Comparison of ENCODE assay signal across 18 cellular contexts in the genomic region with DNA sequence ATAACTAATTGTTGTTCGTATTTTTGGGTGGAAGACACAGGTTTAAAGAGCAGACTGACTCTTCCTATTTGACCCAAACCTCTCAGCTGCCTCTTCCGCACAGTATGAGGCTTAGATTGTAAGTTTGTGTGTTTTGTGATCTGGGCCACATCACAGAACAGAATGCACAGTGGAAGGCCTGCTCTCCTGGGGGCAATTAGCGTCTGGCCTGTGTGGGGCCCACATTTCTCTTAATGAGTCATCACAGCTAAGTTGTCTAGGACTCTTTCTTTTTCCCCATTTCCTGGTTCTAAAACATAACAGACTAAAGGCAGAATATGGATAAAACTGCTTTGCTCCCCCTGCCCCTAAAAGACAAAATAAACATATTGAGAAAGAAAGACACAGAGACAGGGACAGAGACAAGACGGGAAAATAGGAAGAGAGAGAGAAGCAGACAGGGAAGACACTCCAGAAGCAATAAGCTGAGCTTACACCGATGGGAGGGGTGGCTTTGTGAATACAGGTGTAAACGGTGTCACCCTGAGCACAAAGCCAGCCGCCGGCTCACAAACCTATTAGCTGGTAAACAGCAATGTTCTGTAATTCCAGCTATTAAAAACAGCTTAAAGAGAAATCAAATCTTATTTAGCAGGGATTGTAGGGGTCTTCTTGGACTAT.
A peak's percentile ranks its signal among the peaks of the same experiment; 100 is the strongest.
DNase-seq lines count a peak whose midpoint lies in the region; ATAC-seq, FAIRE-seq and TF ChIP-seq lines count a peak whose summit lies in the region.
"Had no signal": no experiment of that assay in that cellular context is flagged by ENCODE, and none has a peak within 500 bp of the region (broad histone marks: within the 10 kb centered on the region; RNA-seq: fewer than 3 reads in every experiment).

No MANE protein-coding gene starts in this region.

- no peak overlapping the region for H3K9ac ChIP-seq in GM12878 (ENCODE audit: control insufficient read depth, insufficient read depth, low read length)

- no peak overlapping the region for H2AFZ ChIP-seq in GM12878 (ENCODE audit: control insufficient read depth, low read depth, low read length)

- SMC1A ChIA-PET in GM12878 (lab: Charles Lee; ENCODE audit: uncharacterized antibody, unreplicated experiment): no interaction called here

- H3K4me1 Mint-ChIP-seq in activated CD4-positive, alpha-beta T cell treated with anti-CD3 and anti-CD28 coated beads, Interleukin-2, amount 10 ng/mL, durations not matched to agents 24 days and 14 days: no peaks in the 10 kb centered on the region
- H3K4me1 Mint-ChIP-seq: B cell; naive thymus-derived CD8-positive, alpha-beta T cell; stimulated activated naive CD8-positive, alpha-beta T cell treated with anti-CD3 and anti-CD28 coated beads, Interleukin-15, amount 100 ng/mL, for 72 hours had no signal

- ATAC-seq in GM18508 (IDR thresholded peaks at IDR 0.05; ENCODE audit: insufficient read depth, unreplicated experiment): peak; percentile 61
- ATAC-seq in GM21529 (IDR thresholded peaks at IDR 0.05; ENCODE audit: unreplicated experiment): peak; percentile 90
- peak; percentile 89 for ATAC-seq in HG03520 (IDR thresholded peaks at IDR 0.05; ENCODE audit: unreplicated experiment)
- peak; percentile 95 for ATAC-seq in GM12878
- ATAC-seq in GM21576 (IDR thresholded peaks at IDR 0.05; ENCODE audit: unreplicated experiment): no peak
- ATAC-seq: effector memory CD8-positive, alpha-beta T cell; gastroesophageal sphincter; left cardiac atrium; naive thymus-derived CD8-positive, alpha-beta T cell; PC-3; stimulated activated naive CD8-positive, alpha-beta T cell treated with anti-CD3 and anti-CD28 coated beads, Interleukin-15, amount 100 ng/mL, for 72 hours had no signal

- no peaks in the 10 kb centered on the region for H3K79me2 ChIP-seq in GM12878 (ENCODE audit: control insufficient read depth, insufficient read depth, low read length)

- RAD21 ChIA-PET in GM12878 (lab: Charles Lee; ENCODE audit: unreplicated experiment): no interaction called here

- H3K27ac Mint-ChIP-seq in activated CD4-positive, alpha-beta T cell treated with anti-CD3 and anti-CD28 coated beads, Interleukin-2, amount 10 ng/mL, durations not matched to agents 24 days and 14 days: no peak overlapping the region
- H3K27ac Mint-ChIP-seq: B cell; effector memory CD8-positive, alpha-beta T cell; naive thymus-derived CD8-positive, alpha-beta T cell had no signal

- H4K20me1 ChIP-seq in GM12878 (ENCODE audit: control insufficient read depth, insufficient read depth): no peaks in the 10 kb centered on the region

- H3K9me3 ChIP-seq in GM12878 (replicated peaks; ENCODE audit: control insufficient read depth, insufficient read depth, low read length) (no peaks in the 10 kb centered on the region; the same call in 2 of the 3 replicates), spleen (peaks cover 0 to 25% (median 10%) of the 10 kb centered on the region in 8 donors)
- H3K9me3 ChIP-seq: right atrium auricular region had no signal

- POLR2A ChIA-PET in GM12878 (lab: Charles Lee): no interaction called here

- CTCF ChIA-PET in GM12878 (lab: Yijun Ruan, JAX): no interaction called here

- H3K36me3 ChIP-seq in GM12878 (ENCODE audit: control insufficient read depth in 2 of 2, insufficient read depth in 2 of 2, low read length in 1 of 2) (no peaks in the 10 kb centered on the region), spleen (no peaks in the 10 kb centered on the region)
- H3K36me3 ChIP-seq: gastroesophageal sphincter, right atrium auricular region had no signal

- no peak for FAIRE-seq in GM12878 (lab: Jason Lieb, UNC)

- in situ Hi-C loops in GM12878 (cut with MboI): no loop called here

- TF ChIP-seq CTCF in GM12878 (IDR thresholded peaks at IDR 0.05 in 2 of 3, conservative IDR thresholded peaks at IDR 0.05 in 1 of 3; ENCODE audit: control insufficient read depth in 2 of 3, extremely low read depth in 1 of 3, insufficient read depth in 1 of 3, low read depth in 3 of 3, low read length in 3 of 3) (no peak), spleen (IDR thresholded peaks at IDR 0.05 in 8 of 11, conservative IDR thresholded peaks at IDR 0.05 in 3 of 11) (no peak)

- H3K27ac ChIP-seq in GM12878 (ENCODE audit: control insufficient read depth, insufficient read depth) (no peak overlapping the region), spleen (no peak overlapping the region)
- H3K27ac ChIP-seq: gastroesophageal sphincter, right atrium auricular region had no signal

- H3K9me3 Mint-ChIP-seq in activated CD4-positive, alpha-beta T cell treated with anti-CD3 and anti-CD28 coated beads, Interleukin-2, amount 10 ng/mL, durations not matched to agents 24 days and 14 days: no peaks in the 10 kb centered on the region

- H3K4me1 ChIP-seq in GM12878 (ENCODE audit: control insufficient read depth, insufficient read depth, low read length) (no peaks in the 10 kb centered on the region), spleen (no peaks in the 10 kb centered on the region)
- H3K4me1 ChIP-seq: gastroesophageal sphincter, right atrium auricular region had no signal

- TF ChIP-seq RAD21 in GM12878 (IDR thresholded peaks at IDR 0.05; ENCODE audit: insufficient read depth, low read depth, low read length): no peak

- no peak for TF ChIP-seq POLR2A in GM12878 (IDR thresholded peaks at IDR 0.05; ENCODE audit: low read depth, low read length)
- no peak for TF ChIP-seq POLR2A in spleen (IDR thresholded peaks at IDR 0.05)

- H3K27me3 ChIP-seq in GM12878 (replicated peaks in 1 of 2; ENCODE audit: control insufficient read depth in 2 of 2, insufficient read depth in 2 of 2, low read length in 1 of 2): no peaks in the 10 kb centered on the region
- H3K27me3 ChIP-seq in spleen (replicated peaks in 1 of 7): peaks cover 0 to 13% (median 0%) of the 10 kb centered on the region in 7 donors
- H3K27me3 ChIP-seq: right atrium auricular region had no signal

- DNase-seq in GM12878 (ENCODE audit: low read depth, low spot score): peak; percentile 37
- DNase-seq in activated CD4-positive, alpha-beta T cell treated with anti-CD3 and anti-CD28 coated beads, Interleukin-2, amount 10 ng/mL, durations not matched to agents 24 days and 14 days: no peak
- DNase-seq in spleen: no peak
- no peak for DNase-seq in kidney glomerular epithelial cell (lab: John Stamatoyannopoulos, UW)
- DNase-seq: effector memory CD8-positive, alpha-beta T cell; HCEC 1CT; left cardiac atrium; naive thymus-derived CD8-positive, alpha-beta T cell; PC-3; stimulated activated naive CD8-positive, alpha-beta T cell treated with anti-CD3 and anti-CD28 coated beads, Interleukin-15, amount 100 ng/mL, for 72 hours; T-helper 1 cell had no signal

- WGBS in GM12878 (ENCODE audit: insufficient coverage, insufficient replicate concordance, low lambda C conversion rate, missing lambda C conversion rate): 25% methylated on average over 8 of the region's 8 CpGs
- 57 to 65% (median 60%) methylated on average over 8 of the region's 8 CpGs for WGBS in spleen, 5 donors

- H3K36me3 Mint-ChIP-seq in activated CD4-positive, alpha-beta T cell treated with anti-CD3 and anti-CD28 coated beads, Interleukin-2, amount 10 ng/mL, durations not matched to agents 24 days and 14 days (ENCODE audit: low read depth): no peaks in the 10 kb centered on the region
- H3K36me3 Mint-ChIP-seq: naive thymus-derived CD8-positive, alpha-beta T cell had no signal

- no peak overlapping the region; the same call in 1 of the 2 replicates for H3K4me2 ChIP-seq in GM12878 (ENCODE audit: control insufficient read depth, insufficient read depth)

- H3K4me3 ChIP-seq in GM12878: no peak overlapping the region
- H3K4me3 ChIP-seq in spleen: no peak overlapping the region
- H3K4me3 ChIP-seq: gastroesophageal sphincter, right atrium auricular region had no signal

- intact Hi-C loops in GM12878 (cut with micrococcal nuclease; ENCODE audit: unreplicated experiment): no loop called here
- intact Hi-C loops in activated CD4-positive, alpha-beta T cell treated with anti-CD3 and anti-CD28 coated beads, Interleukin-2, amount 10 ng/mL, durations not matched to agents 24 days and 14 days (cut with micrococcal nuclease): no loop called here
- intact Hi-C loops in spleen (cut with DNase I; ENCODE audit: low total_unique reads): no loop called here

- H3K27me3 Mint-ChIP-seq in activated CD4-positive, alpha-beta T cell treated with anti-CD3 and anti-CD28 coated beads, Interleukin-2, amount 10 ng/mL, durations not matched to agents 24 days and 14 days: no peaks in the 10 kb centered on the region
- H3K27me3 Mint-ChIP-seq: B cell; effector memory CD8-positive, alpha-beta T cell had no signal

- H3K4me3 Mint-ChIP-seq in activated CD4-positive, alpha-beta T cell treated with anti-CD3 and anti-CD28 coated beads, Interleukin-2, amount 10 ng/mL, durations not matched to agents 24 days and 14 days: no peak overlapping the region
- H3K4me3 Mint-ChIP-seq: B cell; effector memory CD8-positive, alpha-beta T cell; naive thymus-derived CD8-positive, alpha-beta T cell; stimulated activated naive CD8-positive, alpha-beta T cell treated with anti-CD3 and anti-CD28 coated beads, Interleukin-15, amount 100 ng/mL, for 72 hours had no signal

- 0 out of 4 replicates have a peak, but pooled peaks of 1 of the 2 experiments have one; percentile 17 for TF ChIP-seq EP300 in GM12878 (IDR thresholded peaks at IDR 0.05; ENCODE audit: borderline replicate concordance in 1 of 2, control insufficient read depth in 1 of 2, low read depth in 2 of 2, low read length in 2 of 2)

- no TSS peak for BruUV-seq in GM12878 (replicated peaks; lab: Mats Ljungman, UMichigan)

TF ChIP-seq in GM12878, 131 proteins besides CTCF, POLR2A, EP300 and RAD21 (continues in another document):
- TF ChIP-seq, protein P1, sequence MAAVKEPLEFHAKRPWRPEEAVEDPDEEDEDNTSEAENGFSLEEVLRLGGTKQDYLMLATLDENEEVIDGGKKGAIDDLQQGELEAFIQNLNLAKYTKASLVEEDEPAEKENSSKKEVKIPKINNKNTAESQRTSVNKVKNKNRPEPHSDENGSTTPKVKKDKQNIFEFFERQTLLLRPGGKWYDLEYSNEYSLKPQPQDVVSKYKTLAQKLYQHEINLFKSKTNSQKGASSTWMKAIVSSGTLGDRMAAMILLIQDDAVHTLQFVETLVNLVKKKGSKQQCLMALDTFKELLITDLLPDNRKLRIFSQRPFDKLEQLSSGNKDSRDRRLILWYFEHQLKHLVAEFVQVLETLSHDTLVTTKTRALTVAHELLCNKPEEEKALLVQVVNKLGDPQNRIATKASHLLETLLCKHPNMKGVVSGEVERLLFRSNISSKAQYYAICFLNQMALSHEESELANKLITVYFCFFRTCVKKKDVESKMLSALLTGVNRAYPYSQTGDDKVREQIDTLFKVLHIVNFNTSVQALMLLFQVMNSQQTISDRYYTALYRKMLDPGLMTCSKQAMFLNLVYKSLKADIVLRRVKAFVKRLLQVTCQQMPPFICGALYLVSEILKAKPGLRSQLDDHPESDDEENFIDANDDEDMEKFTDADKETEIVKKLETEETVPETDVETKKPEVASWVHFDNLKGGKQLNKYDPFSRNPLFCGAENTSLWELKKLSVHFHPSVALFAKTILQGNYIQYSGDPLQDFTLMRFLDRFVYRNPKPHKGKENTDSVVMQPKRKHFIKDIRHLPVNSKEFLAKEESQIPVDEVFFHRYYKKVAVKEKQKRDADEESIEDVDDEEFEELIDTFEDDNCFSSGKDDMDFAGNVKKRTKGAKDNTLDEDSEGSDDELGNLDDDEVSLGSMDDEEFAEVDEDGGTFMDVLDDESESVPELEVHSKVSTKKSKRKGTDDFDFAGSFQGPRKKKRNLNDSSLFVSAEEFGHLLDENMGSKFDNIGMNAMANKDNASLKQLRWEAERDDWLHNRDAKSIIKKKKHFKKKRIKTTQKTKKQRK (IDR thresholded peaks at IDR 0.05; ENCODE audit: low read depth, low read length): no peak
